26 cellular contexts compared by ENCODE assay signal in the genomic region with DNA sequence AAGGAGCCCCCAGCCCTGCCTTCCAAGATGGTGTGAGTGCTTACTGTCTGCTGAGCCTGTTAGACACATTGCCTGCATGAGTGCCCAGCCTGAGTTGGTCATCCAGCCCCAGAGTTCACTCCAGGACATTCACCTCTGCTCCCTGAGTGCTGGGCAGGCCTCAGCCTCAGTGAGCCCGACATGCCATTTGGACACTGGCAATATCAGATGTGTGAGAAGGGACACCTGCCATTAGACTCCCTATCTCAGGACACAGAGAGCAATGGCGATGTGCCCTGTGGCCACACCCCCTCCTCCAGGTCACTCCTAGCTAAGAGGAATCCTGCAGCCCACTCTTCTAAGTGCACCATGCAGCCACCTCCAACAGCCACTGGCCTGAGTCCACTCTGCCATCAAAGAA. TPM values are rescaled to one million over a fixed set of nuclear protein-coding genes. Genes with fewer than 3 reads are reported as not detected.
A peak's percentile ranks its signal among the peaks of the same experiment; 100 is the strongest.
DNase-seq lines count a peak whose midpoint lies in the region; TF ChIP-seq lines count a peak whose summit lies in the region.
"Had no signal": no experiment of that assay in that cellular context is flagged by ENCODE, and none has a peak within 500 bp of the region (broad histone marks: within the 10 kb centered on the region; RNA-seq: fewer than 3 reads in every experiment).

No MANE protein-coding gene starts in this region.

- no peak for TF ChIP-seq CTCF in esophagus muscularis mucosa (IDR thresholded peaks at IDR 0.05)
- no peak for TF ChIP-seq CTCF in vagina (IDR thresholded peaks at IDR 0.05)

- H3K27ac ChIP-seq in esophagus muscularis mucosa (replicated peaks in 1 of 4) (no peak overlapping the region), vagina (no peak overlapping the region)
- H3K27ac ChIP-seq: 22Rv1; A549; BLaER1 treated with 17β-estradiol and CSF1 and Interleukin-3, amounts not matched to agents 10 nM and 100 nM; C4-2B had no signal

- DNase-seq in D341Med (ENCODE audit: low spot score) (peak; percentile 0), esophagus muscularis mucosa (ENCODE audit: extremely low spot score) (peak; percentile 90), vagina (ENCODE audit: extremely low spot score in 2 of 2) (peak; percentile 65 to 91), kidney tubule cell (ENCODE audit: low spot score) (no peak), pons (ENCODE audit: low spot score) (no peak)
- DNase-seq: AML-193; Caco-2; Calu3; CD4-positive, alpha-beta T cell; CD8-positive, alpha-beta T cell; DMS 273 treated with DMSO at 0.1 percent for 48 hours; DMS153; DMS53; DMS79; DND-41; EL; GDM1 had no signal

- H3K4me1 ChIP-seq in esophagus muscularis mucosa, result no peaks in the 10 kb centered on the region
- H3K4me1 ChIP-seq in vagina, result peaks cover 21% of the 10 kb centered on the region
- H3K4me1 ChIP-seq: A549, Caco-2 had no signal

- no peak for TF ChIP-seq POLR2A in esophagus muscularis mucosa (IDR thresholded peaks at IDR 0.05; ENCODE audit: low read depth)
- no peak for TF ChIP-seq POLR2A in vagina (IDR thresholded peaks at IDR 0.05)

- peaks cover 0 to 8% (median 4%) of the 10 kb centered on the region in 4 donors for H3K9me3 ChIP-seq in esophagus muscularis mucosa
- H3K9me3 ChIP-seq in vagina, result no peaks in the 10 kb centered on the region
- H3K9me3 ChIP-seq: A549, Caco-2 had no signal

- H3K4me3 ChIP-seq in esophagus muscularis mucosa (no peak overlapping the region), vagina (no peak overlapping the region)
- H3K4me3 ChIP-seq: A549; BLaER1 treated with 17β-estradiol and CSF1 and Interleukin-3, amounts not matched to agents 10 nM and 100 nM; GM12878 had no signal

- no peak for TF ChIP-seq EP300 in esophagus muscularis mucosa (IDR thresholded peaks at IDR 0.05)

- WGBS in esophagus muscularis mucosa, result 75% methylated on average over 1 of the region's 2 CpGs

- H3K36me3 ChIP-seq in esophagus muscularis mucosa (no peaks in the 10 kb centered on the region), vagina (no peaks in the 10 kb centered on the region)
- H3K36me3 ChIP-seq: BLaER1 treated with 17β-estradiol and CSF1 and Interleukin-3, amounts not matched to agents 10 nM and 100 nM had no signal

- H3K27me3 ChIP-seq in esophagus muscularis mucosa (peaks cover 0 to 29% (median 0%) of the 10 kb centered on the region in 4 donors), vagina (no peaks in the 10 kb centered on the region)
- H3K27me3 ChIP-seq: BLaER1 treated with 17β-estradiol and CSF1 and Interleukin-3, amounts not matched to agents 10 nM and 100 nM had no signal

- intact Hi-C loops in esophagus muscularis mucosa (cut with DNase I), result no loop called here
- intact Hi-C loops in vagina (cut with DNase I), result no loop called here

RNA-seq across cellular contexts. Expression of gene CES5A, which starts 34.7 kb away (rescaled TPM):
- not detected for total RNA-seq in esophagus muscularis mucosa
- not detected for total RNA-seq in vagina
- total RNA-seq: A172; B cell; Caco-2; Calu3; CD4-positive, alpha-beta T cell; CD8-positive, alpha-beta T cell; Daoy; G401; GM12878 had no signal

Comparison
In these comparisons a context has a peak if more than half of its experiments do, and no peak if none do; other contexts are left out.
1. DNase-seq: peak in D341Med (single experiment), esophagus muscularis mucosa (single experiment) and vagina (2 of 2); none in kidney tubule cell (single experiment) and pons (single experiment).